Comparison of ENCODE assay signal across 9 cellular contexts in the genomic region with DNA sequence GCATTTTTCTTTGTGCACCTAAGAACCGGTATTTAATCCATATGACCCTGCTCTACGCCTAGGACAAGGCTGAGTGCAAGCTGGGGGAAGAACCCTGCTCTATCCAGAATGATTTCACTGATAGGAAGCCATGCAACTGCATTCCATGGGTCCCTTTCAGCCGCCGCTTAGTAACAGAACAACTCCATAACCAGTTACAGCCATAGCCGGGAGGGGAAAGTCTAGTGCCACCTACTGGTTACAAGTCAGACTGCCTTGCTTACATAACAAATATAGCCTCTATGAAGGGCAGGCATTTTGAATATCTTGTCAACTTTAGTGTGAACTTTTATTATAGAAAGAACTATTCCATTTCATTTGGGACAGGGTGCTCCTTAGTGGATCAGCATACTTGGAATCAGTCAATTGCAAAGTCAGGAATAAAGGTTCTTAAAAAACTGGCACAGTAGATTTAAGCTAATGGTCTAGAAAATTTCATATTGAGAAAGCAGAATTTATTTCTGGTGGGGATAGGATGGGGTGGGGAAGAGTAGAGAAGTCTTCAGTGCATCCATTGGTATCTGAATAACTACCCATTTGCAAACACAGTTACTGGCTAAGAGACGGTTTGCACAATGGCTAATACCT.
DNase-seq lines count a peak whose midpoint lies in the region; ATAC-seq, FAIRE-seq and TF ChIP-seq lines count a peak whose summit lies in the region.
"Had no signal": no experiment of that assay in that cellular context is flagged by ENCODE, and none has a peak within 500 bp of the region (broad histone marks: within the 10 kb centered on the region; RNA-seq: fewer than 3 reads in every experiment).

No MANE protein-coding gene starts in this region.

- peak overlapping the region in 1 of 2 donors; percentile 29 for H3K4me3 ChIP-seq in kidney (ENCODE audit: low read length in 2 of 2)
- H3K4me3 ChIP-seq: BLaER1 treated with 17β-estradiol and CSF1 and Interleukin-3, amounts not matched to agents 10 nM and 100 nM had no signal

- no peak overlapping the region for H3K27ac Mint-ChIP-seq in MCF 10A (ENCODE audit: low read depth, unreplicated experiment)

- no peaks in the 10 kb centered on the region for H3K4me1 Mint-ChIP-seq in MCF 10A (ENCODE audit: insufficient read depth, unreplicated experiment)

- CTCF ChIA-PET in MCF 10A (lab: Yijun Ruan, JAX): interaction anchor here (0.6 to 3.9 kb wide), 49 partner anchors 8 to 957 kb away, joined by 3 to 42 read pairs (median 4); partner anchors contain the start of gene ADRA2A

- peak; percentile 13 for DNase-seq in DMS79 treated with DMSO at 0.1 percent for 48 hours (lab: John Stamatoyannopoulos, UW)
- no peak for DNase-seq in DMS79 (lab: John Stamatoyannopoulos, UW)
- DNase-seq in SKM-1 treated with dmso at 0.1 percent for 144 hours (lab: John Stamatoyannopoulos, UW; ENCODE audit: unreplicated experiment): peak; percentile 36
- DNase-seq in MCF 10A (ENCODE audit: unreplicated experiment): peak; percentile 67
- no peak for DNase-seq in kidney
- peak; percentile 45 for DNase-seq in stimulated activated CD4-positive, alpha-beta T cell treated with anti-CD3 and anti-CD28 coated beads, Interleukin-4, amount 100 ng/mL, for 24 hours

- no peaks in the 10 kb centered on the region for H3K36me3 Mint-ChIP-seq in MCF 10A (ENCODE audit: insufficient read depth, unreplicated experiment)

- POLR2A ChIA-PET in MCF 10A (lab: Yijun Ruan, JAX): interaction anchor here (1.3 kb wide), 1 partner anchor 8 kb away, joined by 7 read pairs; no protein-coding TSS in a partner anchor

- no peaks in the 10 kb centered on the region for H3K27me3 Mint-ChIP-seq in MCF 10A (ENCODE audit: insufficient read depth, unreplicated experiment)

- H3K4me1 ChIP-seq in kidney (ENCODE audit: control insufficient read depth in 1 of 2, insufficient read depth in 1 of 2, low read depth in 1 of 2, low read length in 2 of 2): peaks cover 0 to 3% of the 10 kb centered on the region in 2 donors
- H3K4me1 ChIP-seq: BLaER1 treated with 17β-estradiol and CSF1 and Interleukin-3, amounts not matched to agents 10 nM and 100 nM had no signal

- no peaks in the 10 kb centered on the region for H3K9me3 Mint-ChIP-seq in MCF 10A (ENCODE audit: unreplicated experiment)

- intact Hi-C loops in MCF 10A (cut with micrococcal nuclease): loop anchor here (1.0 to 10.0 kb wide), 3 partner anchors 234 to 851 kb away; no protein-coding TSS in a partner anchor
- intact Hi-C loops in kidney (cut with DNase I): no loop called here

- no peak overlapping the region for H3K27ac ChIP-seq in kidney (ENCODE audit: low read depth in 2 of 2, low read length in 2 of 2)
- H3K27ac ChIP-seq: BLaER1 treated with 17β-estradiol and CSF1 and Interleukin-3, amounts not matched to agents 10 nM and 100 nM had no signal

- H3K9me3 ChIP-seq in kidney (ENCODE audit: control insufficient read depth in 1 of 2, low read length in 2 of 2): no peaks in the 10 kb centered on the region
- H3K9me3 ChIP-seq: BLaER1 treated with 17β-estradiol and CSF1 and Interleukin-3, amounts not matched to agents 10 nM and 100 nM had no signal

- TF ChIP-seq CTCF in MCF 10A (IDR thresholded peaks at IDR 0.05; ENCODE audit: unreplicated experiment) (peak; percentile 80), kidney (IDR thresholded peaks at IDR 0.05; ENCODE audit: borderline replicate concordance, extremely low read depth, insufficient read depth) (peak; percentile 80)

- ATAC-seq in GM21390 (IDR thresholded peaks at IDR 0.05; ENCODE audit: unreplicated experiment): peak; percentile 95
- ATAC-seq in HG03571 (IDR thresholded peaks at IDR 0.05; ENCODE audit: unreplicated experiment): peak; percentile 87

- BruUV-seq in MCF 10A (replicated peaks; lab: Mats Ljungman, UMichigan): no TSS peak

- no peak overlapping the region for H3K4me3 Mint-ChIP-seq in MCF 10A (ENCODE audit: unreplicated experiment)

- FAIRE-seq in kidney (lab: Jason Lieb, UNC): peak; percentile 65

- H3K9ac ChIP-seq in kidney (ENCODE audit: low read length in 2 of 2): no peak overlapping the region
- H3K9ac ChIP-seq: BLaER1 treated with 17β-estradiol and CSF1 and Interleukin-3, amounts not matched to agents 10 nM and 100 nM had no signal

- H3K36me3 ChIP-seq in kidney (ENCODE audit: control insufficient read depth in 1 of 2, insufficient read depth in 2 of 2, low read length in 2 of 2): no peaks in the 10 kb centered on the region
- H3K36me3 ChIP-seq: BLaER1 treated with 17β-estradiol and CSF1 and Interleukin-3, amounts not matched to agents 10 nM and 100 nM had no signal

Comparison
In these comparisons a context has a peak if more than half of its experiments do, and no peak if none do; other contexts are left out.
1. DNase-seq: peak in DMS79 treated with DMSO at 0.1 percent for 48 hours (single experiment), SKM-1 treated with dmso at 0.1 percent for 144 hours (single experiment), MCF 10A (single experiment) and stimulated activated CD4-positive, alpha-beta T cell treated with anti-CD3 and anti-CD28 coated beads, Interleukin-4, amount 100 ng/mL, for 24 hours (single experiment); none in DMS79 (single experiment) and kidney (single experiment).